ENCODE assay signal across 16 cellular contexts in the genomic region with DNA sequence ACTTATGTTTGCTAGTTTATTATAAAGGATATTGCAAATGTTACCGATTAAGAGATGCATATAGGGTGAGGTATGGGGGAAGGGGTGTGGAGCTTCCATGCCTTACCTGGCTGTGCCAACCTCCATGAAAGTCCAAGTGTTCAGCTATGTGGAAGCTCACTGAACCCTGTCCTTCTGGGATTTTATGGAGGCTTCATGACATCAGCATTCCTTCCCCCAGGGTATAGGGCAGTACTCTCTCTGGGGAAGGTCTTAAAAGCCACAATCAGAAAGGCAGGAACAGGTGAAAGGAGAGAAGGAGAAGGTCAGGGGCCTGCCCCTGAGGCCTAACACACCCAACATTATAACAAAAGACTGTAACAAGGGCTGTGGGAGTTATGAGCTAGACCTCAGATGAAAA.
DNase-seq lines count a peak whose midpoint lies in the region; ATAC-seq, FAIRE-seq and TF ChIP-seq lines count a peak whose summit lies in the region.
"Had no signal": no experiment of that assay in that cellular context is flagged by ENCODE, and none has a peak within 500 bp of the region (broad histone marks: within the 10 kb centered on the region; RNA-seq: fewer than 3 reads in every experiment).

No MANE protein-coding gene starts in this region.

- ATAC-seq in A549 (peak in 1 of 2 experiments; percentile 43; a peak in 3 of 6 replicates), left colon (peak; percentile 83)
- ATAC-seq: HepG2 had no signal

- no peak for TF ChIP-seq RAD21 in A549 (conservative IDR thresholded peaks at IDR 0.05 in 1 of 2, IDR thresholded peaks at IDR 0.05 in 1 of 2)

- intact Hi-C loops in left colon (cut with DNase I, micrococcal nuclease) = no loop called here

- H3K4me1 ChIP-seq in A549 = peaks cover 63% of the 10 kb centered on the region

- H3K4me2 ChIP-seq in A549 = peak overlapping the region; percentile 18; the same call in 1 of the 3 replicates
- H3K4me2 ChIP-seq: KMS-11 had no signal

- no peak for TF ChIP-seq CTCF in A549 (IDR thresholded peaks at IDR 0.05)

- H3K9me3 ChIP-seq in A549 = 0 out of 3 replicates have a peak, but pooled peaks cover under 1% of the 10 kb centered on the region

- FAIRE-seq in A549 (lab: Jason Lieb, UNC) = no peak
- FAIRE-seq: D721Med, HepG2, RCC 7860 had no signal

- H3K27ac ChIP-seq in A549 = peak overlapping the region; percentile 21 to 78; a peak in 5 of 6 replicates
- H3K27ac ChIP-seq: KMS-11 had no signal

- POLR2A ChIA-PET in A549 (lab: Yijun Ruan, JAX) = interaction anchor here (0.6 kb wide), 1 partner anchor 81 kb away, joined by 3 read pairs; no protein-coding TSS in a partner anchor

- TF ChIP-seq POLR2A in A549 (IDR thresholded peaks at IDR 0.05; ENCODE audit: low read length) = no peak

- DNase-seq in A549 (ENCODE audit: low read depth in 1 of 2, low spot score in 1 of 2) = peak in 1 of 2 experiments; percentile 47
- DNase-seq in LoVo (ENCODE audit: low spot score) = peak; percentile 47
- no peak for DNase-seq in left colon
- DNase-seq in renal cortical epithelial cell (ENCODE audit: low read depth) = peak; percentile 80
- DNase-seq in GDM1 (lab: John Stamatoyannopoulos, UW) = no peak
- no peak for DNase-seq in NCI-H2171 treated with DMSO at 0.1 percent for 48 hours (lab: John Stamatoyannopoulos, UW)
- DNase-seq in A172 (ENCODE audit: low spot score) = no peak
- DNase-seq: CD4-positive, alpha-beta memory T cell; H9; NCI-H187 treated with DMSO at 0.1 percent for 48 hours; NCI-H2171; SHP77 had no signal

- H3K4me3 ChIP-seq in A549 = no peak overlapping the region

- TF ChIP-seq EP300 in A549 (IDR thresholded peaks at IDR 0.05) = no peak

- 71% methylated on average over 1 of the region's 1 CpG for WGBS in A549 (ENCODE audit: missing lambda C conversion rate)

- CTCF ChIA-PET in A549 (lab: Yijun Ruan, JAX) = interaction anchor here (0.5 to 1.3 kb wide), 3 partner anchors 15 to 502 kb away, joined by 4 read pairs; no protein-coding TSS in a partner anchor

TF ChIP-seq in A549, 52 proteins besides CTCF, POLR2A, EP300 and RAD21:
- TF ChIP-seq, protein P1, sequence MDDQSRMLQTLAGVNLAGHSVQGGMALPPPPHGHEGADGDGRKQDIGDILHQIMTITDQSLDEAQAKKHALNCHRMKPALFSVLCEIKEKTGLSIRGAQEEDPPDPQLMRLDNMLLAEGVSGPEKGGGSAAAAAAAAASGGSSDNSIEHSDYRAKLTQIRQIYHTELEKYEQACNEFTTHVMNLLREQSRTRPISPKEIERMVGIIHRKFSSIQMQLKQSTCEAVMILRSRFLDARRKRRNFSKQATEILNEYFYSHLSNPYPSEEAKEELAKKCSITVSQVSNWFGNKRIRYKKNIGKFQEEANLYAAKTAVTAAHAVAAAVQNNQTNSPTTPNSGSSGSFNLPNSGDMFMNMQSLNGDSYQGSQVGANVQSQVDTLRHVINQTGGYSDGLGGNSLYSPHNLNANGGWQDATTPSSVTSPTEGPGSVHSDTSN (IDR thresholded peaks at IDR 0.05) = no peak
- TF ChIP-seq, protein P2, sequence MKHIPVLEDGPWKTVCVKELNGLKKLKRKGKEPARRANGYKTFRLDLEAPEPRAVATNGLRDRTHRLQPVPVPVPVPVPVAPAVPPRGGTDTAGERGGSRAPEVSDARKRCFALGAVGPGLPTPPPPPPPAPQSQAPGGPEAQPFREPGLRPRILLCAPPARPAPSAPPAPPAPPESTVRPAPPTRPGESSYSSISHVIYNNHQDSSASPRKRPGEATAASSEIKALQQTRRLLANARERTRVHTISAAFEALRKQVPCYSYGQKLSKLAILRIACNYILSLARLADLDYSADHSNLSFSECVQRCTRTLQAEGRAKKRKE (CRISPR knock-in tag; IDR thresholded peaks at IDR 0.05; ENCODE audit: low read depth) = no peak
- no peak for TF ChIP-seq HOXB13 (CRISPR knock-in tag; IDR thresholded peaks at IDR 0.05; ENCODE audit: low read depth)
- no peak for TF ChIP-seq FOSL2 (IDR thresholded peaks at IDR 0.05)
- no peak for TF ChIP-seq FOSL2 (CRISPR knock-in tag; IDR thresholded peaks at IDR 0.05)
- TF ChIP-seq RCOR1 (IDR thresholded peaks at IDR 0.05; ENCODE audit: low read depth, low read length) = no peak
- no peak for TF ChIP-seq ESRRA (IDR thresholded peaks at IDR 0.05; ENCODE audit: borderline replicate concordance, low read length)
- TF ChIP-seq ZNF302 (CRISPR knock-in tag; IDR thresholded peaks at IDR 0.05) = no peak
- no peak for TF ChIP-seq SMC3 (IDR thresholded peaks at IDR 0.05)
- TF ChIP-seq HOXB5 (CRISPR knock-in tag; IDR thresholded peaks at IDR 0.05) = no peak
- no peak for TF ChIP-seq CEBPB (IDR thresholded peaks at IDR 0.05)
- TF ChIP-seq, protein P3, sequence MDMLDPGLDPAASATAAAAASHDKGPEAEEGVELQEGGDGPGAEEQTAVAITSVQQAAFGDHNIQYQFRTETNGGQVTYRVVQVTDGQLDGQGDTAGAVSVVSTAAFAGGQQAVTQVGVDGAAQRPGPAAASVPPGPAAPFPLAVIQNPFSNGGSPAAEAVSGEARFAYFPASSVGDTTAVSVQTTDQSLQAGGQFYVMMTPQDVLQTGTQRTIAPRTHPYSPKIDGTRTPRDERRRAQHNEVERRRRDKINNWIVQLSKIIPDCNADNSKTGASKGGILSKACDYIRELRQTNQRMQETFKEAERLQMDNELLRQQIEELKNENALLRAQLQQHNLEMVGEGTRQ (IDR thresholded peaks at IDR 0.05) = no peak
- no peak for TF ChIP-seq MAZ (IDR thresholded peaks at IDR 0.05; ENCODE audit: borderline replicate concordance, low read depth, low read length)
- TF ChIP-seq CBX8 (IDR thresholded peaks at IDR 0.05) = no peak
- TF ChIP-seq NPAS2 (CRISPR knock-in tag; IDR thresholded peaks at IDR 0.05; ENCODE audit: borderline replicate concordance) = no peak
- no peak for TF ChIP-seq PHF8 (IDR thresholded peaks at IDR 0.05; ENCODE audit: borderline replicate concordance, low read depth)
- no peak for TF ChIP-seq RNF2 (IDR thresholded peaks at IDR 0.05; ENCODE audit: borderline replicate concordance, low read depth)
TF ChIP-seq in A549: peak in this region for 0.

Comparison
In these comparisons a context has a peak if more than half of its experiments do, and no peak if none do; other contexts are left out.
1. DNase-seq: peak in LoVo (single experiment) and renal cortical epithelial cell (single experiment); none in left colon (0 of 2), GDM1 (single experiment), NCI-H2171 treated with DMSO at 0.1 percent for 48 hours (single experiment) and A172 (single experiment).